8 cellular contexts compared by ENCODE assay signal in the genomic region with DNA sequence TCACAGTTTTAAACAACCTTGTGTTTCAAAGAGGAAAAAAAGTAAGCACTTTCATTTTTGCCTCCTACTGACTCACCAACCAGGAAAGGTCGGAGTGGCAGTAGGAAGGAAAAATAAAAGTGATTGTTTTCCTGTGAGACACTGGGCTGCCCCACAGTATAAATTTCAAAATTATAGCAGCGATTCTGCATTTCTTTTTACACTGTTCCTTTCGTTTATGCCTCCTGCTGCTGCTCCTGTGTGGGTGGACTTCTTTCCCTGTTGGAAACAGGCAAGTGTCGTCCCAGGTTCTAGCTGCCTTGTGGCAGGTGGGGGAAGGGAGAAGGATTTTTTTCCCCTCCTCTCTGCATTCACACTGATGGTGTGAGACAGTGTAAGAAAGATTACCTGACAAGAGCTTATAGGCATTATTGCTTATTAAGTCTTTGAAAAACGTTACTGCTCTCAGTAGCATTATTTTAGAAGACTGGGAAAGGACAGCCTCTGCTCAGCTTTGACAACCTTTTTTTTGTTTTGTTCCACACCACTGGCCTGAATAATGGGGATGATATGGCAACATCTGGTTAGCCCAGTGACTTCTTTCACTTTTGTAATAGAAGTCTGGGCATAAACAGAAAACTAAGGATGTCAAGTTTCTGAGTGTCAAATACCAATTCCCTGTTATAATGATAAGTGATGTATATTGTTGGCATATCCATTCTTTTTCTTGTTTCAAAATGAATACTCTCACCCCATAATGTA.
A peak's percentile ranks its signal among the peaks of the same experiment; 100 is the strongest.
DNase-seq lines count a peak whose midpoint lies in the region; ATAC-seq, FAIRE-seq and TF ChIP-seq lines count a peak whose summit lies in the region.

No MANE protein-coding gene starts in this region.

- H3K4me3 ChIP-seq in bronchial epithelial cell (ENCODE audit: low read depth, low read length) = no peak overlapping the region

- H3K36me3 ChIP-seq in bronchial epithelial cell (ENCODE audit: control insufficient read depth, insufficient read depth, low read length) = no peaks in the 10 kb centered on the region

- peaks cover 8% of the 10 kb centered on the region for H3K36me3 Mint-ChIP-seq in mesothelial cell of epicardium

- H3K27me3 Mint-ChIP-seq in mesothelial cell of epicardium (ENCODE audit: low read depth) = no peaks in the 10 kb centered on the region

- FAIRE-seq in bronchial epithelial cell (lab: Jason Lieb, UNC) = no peak

- no peaks in the 10 kb centered on the region for H3K27me3 ChIP-seq in bronchial epithelial cell (ENCODE audit: control insufficient read depth, insufficient read depth, low read length)

- TF ChIP-seq CTCF in bronchial epithelial cell (IDR thresholded peaks at IDR 0.05; ENCODE audit: insufficient read depth, low read length, severe bottlenecking) (no peak), mesothelial cell of epicardium (IDR thresholded peaks at IDR 0.05; ENCODE audit: unreplicated experiment) (no peak)

- peak; percentile 46 for ATAC-seq in HG02973 (IDR thresholded peaks at IDR 0.05; ENCODE audit: unreplicated experiment)

- DNase-seq in Daoy (ENCODE audit: low read depth) (peak; percentile 44), bronchial epithelial cell (ENCODE audit: low read depth) (peak; percentile 35), mesothelial cell of epicardium (ENCODE audit: low spot score in 2 of 2, unreplicated experiment in 2 of 2) (no peak), NCI-H1436 treated with DMSO at 0.1 percent for 48 hours (lab: John Stamatoyannopoulos, UW) (no peak), HK-2 (ENCODE audit: unreplicated experiment) (no peak), posterior vena cava (ENCODE audit: low spot score) (no peak), NCI-H748 (lab: John Stamatoyannopoulos, UW; ENCODE audit: unreplicated experiment) (no peak)

- intact Hi-C loops in posterior vena cava (cut with DNase I) = no loop called here

- peaks cover 18% of the 10 kb centered on the region for H3K4me1 Mint-ChIP-seq in mesothelial cell of epicardium

- H3K27ac Mint-ChIP-seq in mesothelial cell of epicardium = peak overlapping the region; percentile 51

- no peak overlapping the region for H3K4me3 Mint-ChIP-seq in mesothelial cell of epicardium

- H3K9me3 Mint-ChIP-seq in mesothelial cell of epicardium = peaks cover 6% of the 10 kb centered on the region

Comparison
In these comparisons a context has a peak if more than half of its experiments do, and no peak if none do; other contexts are left out.
1. DNase-seq: peak in Daoy (single experiment) and bronchial epithelial cell (single experiment); none in mesothelial cell of epicardium (0 of 2), NCI-H1436 treated with DMSO at 0.1 percent for 48 hours (single experiment), HK-2 (single experiment), posterior vena cava (single experiment) and NCI-H748 (single experiment).